In genomic region chr12:124954771-124955170, GRCh38 we compare ENCODE assay signal across 1 cellular context.
TF ChIP-seq lines count a peak whose summit lies in the region.

No MANE protein-coding gene starts in this region.

TF ChIP-seq in HepG2, 621 proteins besides CTCF, POLR2A, EP300 and RAD21:
- TF ChIP-seq TBX3 (IDR thresholded peaks at IDR 0.05; ENCODE audit: borderline replicate concordance) (no peak), ETV6 (CRISPR knock-in tag; conservative IDR thresholded peaks at IDR 0.05) (no peak), ZNF12 (CRISPR knock-in tag; IDR thresholded peaks at IDR 0.05) (no peak), ZNF382 (CRISPR knock-in tag; IDR thresholded peaks at IDR 0.05; ENCODE audit: borderline replicate concordance) (no peak), ZNF629 (CRISPR knock-in tag; conservative IDR thresholded peaks at IDR 0.05) (0 out of 2 replicates have a peak, but pooled peaks have one; percentile 19), ELF4 (CRISPR knock-in tag; IDR thresholded peaks at IDR 0.05; ENCODE audit: borderline replicate concordance) (no peak), ZNF10 (CRISPR knock-in tag; IDR thresholded peaks at IDR 0.05; ENCODE audit: borderline replicate concordance, low read depth) (no peak), ZNF781 (CRISPR knock-in tag; IDR thresholded peaks at IDR 0.05; ENCODE audit: borderline replicate concordance, not compliant biosample characterization) (no peak), ZNF768 (CRISPR knock-in tag; IDR thresholded peaks at IDR 0.05) (peak; percentile 71; the same call in 1 of the 2 replicates), BRD4 (CRISPR knock-in tag; IDR thresholded peaks at IDR 0.05) (no peak)
